In the genomic region with DNA sequence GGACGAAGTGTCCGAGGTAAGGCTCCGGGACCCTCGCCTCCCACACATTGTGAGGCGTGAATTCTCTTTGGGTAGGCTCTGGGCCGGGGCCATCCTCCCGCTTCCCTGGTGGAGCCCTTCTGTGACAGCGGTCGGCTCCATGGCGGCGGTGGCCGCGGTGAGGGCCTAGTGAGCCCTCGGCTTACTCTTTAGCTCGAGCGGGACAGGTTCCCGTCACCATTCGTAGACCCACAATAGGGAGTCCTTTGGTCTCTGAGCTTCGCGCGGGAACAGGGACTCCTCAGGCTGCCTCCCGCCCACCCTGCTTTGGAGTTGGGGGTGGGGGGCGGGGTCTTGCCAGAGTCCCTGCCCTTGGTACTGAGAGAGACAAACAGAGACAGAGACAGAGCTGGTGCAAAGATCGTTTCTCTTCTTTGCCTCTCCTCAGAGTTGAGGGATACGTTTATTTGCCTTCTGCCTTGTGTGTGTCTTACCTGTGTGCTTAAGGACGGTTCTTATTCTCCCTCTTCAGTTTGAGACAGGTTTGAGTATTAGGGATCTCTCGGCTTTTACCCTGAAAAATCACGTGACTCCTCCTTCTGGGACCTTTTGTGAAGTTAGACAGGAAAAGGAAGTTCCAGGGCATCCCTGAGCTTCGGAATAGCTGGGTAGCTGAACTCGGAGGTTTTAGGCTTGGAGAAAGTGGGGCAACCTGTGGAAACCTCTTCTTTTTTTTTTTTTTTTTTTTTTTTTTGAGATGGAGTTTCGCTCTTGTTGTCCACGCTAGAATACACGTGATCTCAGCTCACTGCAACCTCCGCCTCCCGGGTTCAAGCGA, we compare ENCODE assay signal across 8 cellular contexts. TPM values are rescaled to one million over a fixed set of nuclear protein-coding genes. Genes with fewer than 3 reads are reported as not detected.
DNase-seq lines count a peak whose midpoint lies in the region; ATAC-seq and TF ChIP-seq lines count a peak whose summit lies in the region.

No MANE protein-coding gene starts in this region.

- no peaks in the 10 kb centered on the region for H3K9me3 Mint-ChIP-seq in WTC11

- no peaks in the 10 kb centered on the region for H3K27me3 ChIP-seq in layer of hippocampus (ENCODE audit: control insufficient read depth, insufficient read depth, low read length)

- TF ChIP-seq CTCF in NB4 (IDR thresholded peaks at IDR 0.05; ENCODE audit: low read depth, low read length) (no peak), WTC11 (IDR thresholded peaks at IDR 0.05) (no peak)

- DNase-seq in NCI-H510A treated with DMSO at 0.1 percent for 48 hours (lab: John Stamatoyannopoulos, UW) (peak; percentile 12), NCI-H510A (lab: John Stamatoyannopoulos, UW) (no peak), NB4 (ENCODE audit: low read depth) (peak; percentile 77), WTC11 (ENCODE audit: low spot score) (peak; percentile 53)
- DNase-seq in central memory CD4-positive, alpha-beta T cell: peak; percentile 46
- DNase-seq in stimulated activated CD4-positive, alpha-beta T cell treated with anti-CD3 and anti-CD28 coated beads, Interleukin-4, amount 100 ng/mL, for 1 hour: peak; percentile 54

- H3K36me3 Mint-ChIP-seq in WTC11: peaks cover 3% of the 10 kb centered on the region; the same call in 1 of the 2 replicates

- peak overlapping the region; percentile 99 for H3K4me3 ChIP-seq in NB4 (ENCODE audit: low read depth, low read length)

- H3K4me3 Mint-ChIP-seq in WTC11: no peak overlapping the region

- POLR2A ChIA-PET in WTC11 (lab: Charles Lee): interaction anchor here (0.5 to 2.7 kb wide), 8 partner anchors 22 to 1589 kb away, joined by 3 to 20 read pairs (median 4); a partner anchor contains a TSS

- no peaks in the 10 kb centered on the region for H3K27me3 Mint-ChIP-seq in WTC11 (ENCODE audit: low read depth)

- peak overlapping the region; percentile 92 for H3K27ac ChIP-seq in layer of hippocampus (ENCODE audit: low read depth, low read length)

- CTCF ChIA-PET in WTC11 (lab: Charles Lee): interaction anchor here (0.6 to 3.5 kb wide), 9 partner anchors 9 to 245 kb away, joined by 3 to 30 read pairs (median 5); a partner anchor contains a TSS

- TF ChIP-seq POLR2A in NB4 (IDR thresholded peaks at IDR 0.05; ENCODE audit: extremely low read depth, insufficient read length): no peak

- peak; percentile 3; the same call in 1 of the 2 replicates for ATAC-seq in WTC11
- no peak for ATAC-seq in HG03196 (IDR thresholded peaks at IDR 0.05; ENCODE audit: unreplicated experiment)

- peaks cover 49% of the 10 kb centered on the region for H3K4me1 Mint-ChIP-seq in WTC11

- peak overlapping the region; percentile 95 for H3K27ac Mint-ChIP-seq in WTC11

TF ChIP-seq in WTC11, 78 proteins besides CTCF, POLR2A, EP300 and RAD21 (continues in another document):
- TF ChIP-seq, protein P1, sequence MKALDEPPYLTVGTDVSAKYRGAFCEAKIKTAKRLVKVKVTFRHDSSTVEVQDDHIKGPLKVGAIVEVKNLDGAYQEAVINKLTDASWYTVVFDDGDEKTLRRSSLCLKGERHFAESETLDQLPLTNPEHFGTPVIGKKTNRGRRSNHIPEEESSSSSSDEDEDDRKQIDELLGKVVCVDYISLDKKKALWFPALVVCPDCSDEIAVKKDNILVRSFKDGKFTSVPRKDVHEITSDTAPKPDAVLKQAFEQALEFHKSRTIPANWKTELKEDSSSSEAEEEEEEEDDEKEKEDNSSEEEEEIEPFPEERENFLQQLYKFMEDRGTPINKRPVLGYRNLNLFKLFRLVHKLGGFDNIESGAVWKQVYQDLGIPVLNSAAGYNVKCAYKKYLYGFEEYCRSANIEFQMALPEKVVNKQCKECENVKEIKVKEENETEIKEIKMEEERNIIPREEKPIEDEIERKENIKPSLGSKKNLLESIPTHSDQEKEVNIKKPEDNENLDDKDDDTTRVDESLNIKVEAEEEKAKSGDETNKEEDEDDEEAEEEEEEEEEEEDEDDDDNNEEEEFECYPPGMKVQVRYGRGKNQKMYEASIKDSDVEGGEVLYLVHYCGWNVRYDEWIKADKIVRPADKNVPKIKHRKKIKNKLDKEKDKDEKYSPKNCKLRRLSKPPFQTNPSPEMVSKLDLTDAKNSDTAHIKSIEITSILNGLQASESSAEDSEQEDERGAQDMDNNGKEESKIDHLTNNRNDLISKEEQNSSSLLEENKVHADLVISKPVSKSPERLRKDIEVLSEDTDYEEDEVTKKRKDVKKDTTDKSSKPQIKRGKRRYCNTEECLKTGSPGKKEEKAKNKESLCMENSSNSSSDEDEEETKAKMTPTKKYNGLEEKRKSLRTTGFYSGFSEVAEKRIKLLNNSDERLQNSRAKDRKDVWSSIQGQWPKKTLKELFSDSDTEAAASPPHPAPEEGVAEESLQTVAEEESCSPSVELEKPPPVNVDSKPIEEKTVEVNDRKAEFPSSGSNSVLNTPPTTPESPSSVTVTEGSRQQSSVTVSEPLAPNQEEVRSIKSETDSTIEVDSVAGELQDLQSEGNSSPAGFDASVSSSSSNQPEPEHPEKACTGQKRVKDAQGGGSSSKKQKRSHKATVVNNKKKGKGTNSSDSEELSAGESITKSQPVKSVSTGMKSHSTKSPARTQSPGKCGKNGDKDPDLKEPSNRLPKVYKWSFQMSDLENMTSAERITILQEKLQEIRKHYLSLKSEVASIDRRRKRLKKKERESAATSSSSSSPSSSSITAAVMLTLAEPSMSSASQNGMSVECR (CRISPR knock-in tag; IDR thresholded peaks at IDR 0.05; ENCODE audit: borderline replicate concordance): peak; percentile 65; the same call in 1 of the 2 replicates
- TF ChIP-seq ZBTB21 (CRISPR knock-in tag; IDR thresholded peaks at IDR 0.05; ENCODE audit: borderline replicate concordance) (no peak), JUN (CRISPR knock-in tag; IDR thresholded peaks at IDR 0.05) (0 out of 2 replicates have a peak, but pooled peaks have one; percentile 61), FOXP1 (CRISPR knock-in tag; IDR thresholded peaks at IDR 0.05; ENCODE audit: borderline replicate concordance) (0 out of 2 replicates have a peak, but pooled peaks have one; percentile 4)
- TF ChIP-seq, protein P2, sequence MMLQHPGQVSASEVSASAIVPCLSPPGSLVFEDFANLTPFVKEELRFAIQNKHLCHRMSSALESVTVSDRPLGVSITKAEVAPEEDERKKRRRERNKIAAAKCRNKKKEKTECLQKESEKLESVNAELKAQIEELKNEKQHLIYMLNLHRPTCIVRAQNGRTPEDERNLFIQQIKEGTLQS (CRISPR knock-in tag; conservative IDR thresholded peaks at IDR 0.05): no peak
- TF ChIP-seq, protein P3, sequence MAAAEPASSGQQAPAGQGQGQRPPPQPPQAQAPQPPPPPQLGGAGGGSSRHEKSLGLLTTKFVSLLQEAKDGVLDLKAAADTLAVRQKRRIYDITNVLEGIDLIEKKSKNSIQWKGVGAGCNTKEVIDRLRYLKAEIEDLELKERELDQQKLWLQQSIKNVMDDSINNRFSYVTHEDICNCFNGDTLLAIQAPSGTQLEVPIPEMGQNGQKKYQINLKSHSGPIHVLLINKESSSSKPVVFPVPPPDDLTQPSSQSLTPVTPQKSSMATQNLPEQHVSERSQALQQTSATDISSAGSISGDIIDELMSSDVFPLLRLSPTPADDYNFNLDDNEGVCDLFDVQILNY (CRISPR knock-in tag; IDR thresholded peaks at IDR 0.05): no peak
- TF ChIP-seq, protein P4, sequence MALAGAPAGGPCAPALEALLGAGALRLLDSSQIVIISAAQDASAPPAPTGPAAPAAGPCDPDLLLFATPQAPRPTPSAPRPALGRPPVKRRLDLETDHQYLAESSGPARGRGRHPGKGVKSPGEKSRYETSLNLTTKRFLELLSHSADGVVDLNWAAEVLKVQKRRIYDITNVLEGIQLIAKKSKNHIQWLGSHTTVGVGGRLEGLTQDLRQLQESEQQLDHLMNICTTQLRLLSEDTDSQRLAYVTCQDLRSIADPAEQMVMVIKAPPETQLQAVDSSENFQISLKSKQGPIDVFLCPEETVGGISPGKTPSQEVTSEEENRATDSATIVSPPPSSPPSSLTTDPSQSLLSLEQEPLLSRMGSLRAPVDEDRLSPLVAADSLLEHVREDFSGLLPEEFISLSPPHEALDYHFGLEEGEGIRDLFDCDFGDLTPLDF (CRISPR knock-in tag; IDR thresholded peaks at IDR 0.05): no peak
- TF ChIP-seq, protein P5, sequence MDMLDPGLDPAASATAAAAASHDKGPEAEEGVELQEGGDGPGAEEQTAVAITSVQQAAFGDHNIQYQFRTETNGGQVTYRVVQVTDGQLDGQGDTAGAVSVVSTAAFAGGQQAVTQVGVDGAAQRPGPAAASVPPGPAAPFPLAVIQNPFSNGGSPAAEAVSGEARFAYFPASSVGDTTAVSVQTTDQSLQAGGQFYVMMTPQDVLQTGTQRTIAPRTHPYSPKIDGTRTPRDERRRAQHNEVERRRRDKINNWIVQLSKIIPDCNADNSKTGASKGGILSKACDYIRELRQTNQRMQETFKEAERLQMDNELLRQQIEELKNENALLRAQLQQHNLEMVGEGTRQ (CRISPR knock-in tag; IDR thresholded peaks at IDR 0.05): peak; percentile 86
- TF ChIP-seq, protein P6, sequence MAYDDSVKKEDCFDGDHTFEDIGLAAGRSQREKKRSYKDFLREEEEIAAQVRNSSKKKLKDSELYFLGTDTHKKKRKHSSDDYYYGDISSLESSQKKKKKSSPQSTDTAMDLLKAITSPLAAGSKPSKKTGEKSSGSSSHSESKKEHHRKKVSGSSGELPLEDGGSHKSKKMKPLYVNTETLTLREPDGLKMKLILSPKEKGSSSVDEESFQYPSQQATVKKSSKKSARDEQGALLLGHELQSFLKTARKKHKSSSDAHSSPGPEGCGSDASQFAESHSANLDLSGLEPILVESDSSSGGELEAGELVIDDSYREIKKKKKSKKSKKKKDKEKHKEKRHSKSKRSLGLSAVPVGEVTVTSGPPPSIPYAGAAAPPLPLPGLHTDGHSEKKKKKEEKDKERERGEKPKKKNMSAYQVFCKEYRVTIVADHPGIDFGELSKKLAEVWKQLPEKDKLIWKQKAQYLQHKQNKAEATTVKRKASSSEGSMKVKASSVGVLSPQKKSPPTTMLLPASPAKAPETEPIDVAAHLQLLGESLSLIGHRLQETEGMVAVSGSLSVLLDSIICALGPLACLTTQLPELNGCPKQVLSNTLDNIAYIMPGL (CRISPR knock-in tag; IDR thresholded peaks at IDR 0.05): no peak

RNA-seq across cellular contexts. Expression of a gene that starts 0.8 kb away (rescaled TPM):
- total RNA-seq in WTC11 (2021): 89.8 to 113 TPM (median 105 TPM) in 3 replicates

RNA-seq across cellular contexts. Expression of a gene that starts 42.5 kb away (rescaled TPM):
- 0.37 to 0.76 TPM (median 0.50 TPM) in 3 replicates for total RNA-seq in WTC11 (2021)

RNA-seq across cellular contexts. Expression of a gene that starts 56.1 kb away (rescaled TPM):
- total RNA-seq in WTC11 (2021): 2.2 to 4.0 TPM (median 2.5 TPM) in 3 replicates
